In the genomic region with DNA sequence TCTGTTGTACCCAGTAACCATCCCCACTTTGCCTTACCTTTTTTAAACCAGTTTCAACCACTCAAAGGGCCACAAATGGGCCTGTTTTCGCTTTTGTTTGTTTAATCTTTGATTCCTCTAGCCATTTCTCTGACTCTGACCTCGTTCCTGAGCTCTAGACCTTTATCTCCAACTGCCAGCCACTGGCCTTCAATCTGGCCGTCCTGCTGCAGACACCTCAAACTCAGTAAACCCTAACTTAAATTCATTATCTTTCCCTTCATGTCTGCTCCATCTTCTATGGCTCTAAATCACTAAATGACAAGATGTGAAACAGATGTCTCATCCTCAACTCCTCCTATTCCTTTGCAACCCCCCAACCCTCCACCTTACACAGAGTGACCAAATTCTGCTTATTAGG, we compare ENCODE assay signal across 2 cellular contexts.
TF ChIP-seq lines count a peak whose summit lies in the region.

No MANE protein-coding gene starts in this region.

TF ChIP-seq in K562, 482 proteins besides CTCF, POLR2A, EP300 and RAD21 (continues in another document):
- TF ChIP-seq TCF3 (CRISPR knock-in tag; IDR thresholded peaks at IDR 0.05) (peak; percentile 86), ZNF175 (CRISPR knock-in tag; IDR thresholded peaks at IDR 0.05; ENCODE audit: low read depth) (0 out of 2 replicates have a peak, but pooled peaks have one; percentile 22), ZMIZ1 (IDR thresholded peaks at IDR 0.05; ENCODE audit: low read depth in 2 of 2, low read length in 2 of 2) (0 out of 4 replicates have a peak, but pooled peaks of 1 of the 2 experiments have one; percentile 35), TEAD4 (IDR thresholded peaks at IDR 0.05; ENCODE audit: low read length) (peak; percentile 85), TEAD4 (CRISPR knock-in tag; IDR thresholded peaks at IDR 0.05; ENCODE audit: borderline replicate concordance) (no peak), STAG1 (CRISPR knock-in tag; IDR thresholded peaks at IDR 0.05; ENCODE audit: borderline replicate concordance) (no peak), KDM1A (IDR thresholded peaks at IDR 0.05) (peak; percentile 96), RBM22 (IDR thresholded peaks at IDR 0.05; ENCODE audit: low read depth, low read length, poor library complexity, severe bottlenecking) (no peak), HDAC2 (IDR thresholded peaks at IDR 0.05) (peak; percentile 87), JUNB (CRISPR knock-in tag; conservative IDR thresholded peaks at IDR 0.05) (no peak), MAFG (tag; conservative IDR thresholded peaks at IDR 0.05) (peak; percentile 88), ZEB2 (IDR thresholded peaks at IDR 0.05) (peak; percentile 67; the same call in 1 of the 2 replicates), NCOA1 (IDR thresholded peaks at IDR 0.05; ENCODE audit: low read depth) (peak; percentile 41; the same call in 1 of the 2 replicates), MTA2 (IDR thresholded peaks at IDR 0.05; ENCODE audit: low read depth) (peak; percentile 82), ZNF766 (CRISPR knock-in tag; conservative IDR thresholded peaks at IDR 0.05) (peak; percentile 82), ADNP (tag; IDR thresholded peaks at IDR 0.05) (no peak), CTBP1 (IDR thresholded peaks at IDR 0.05; ENCODE audit: borderline replicate concordance) (peak; percentile 91), PHB (CRISPR knock-in tag; IDR thresholded peaks at IDR 0.05) (no peak), FOXP4 (CRISPR knock-in tag; IDR thresholded peaks at IDR 0.05; ENCODE audit: borderline replicate concordance) (no peak), CBFA2T3 (IDR thresholded peaks at IDR 0.05) (peak; percentile 92)
- TF ChIP-seq, protein P1, sequence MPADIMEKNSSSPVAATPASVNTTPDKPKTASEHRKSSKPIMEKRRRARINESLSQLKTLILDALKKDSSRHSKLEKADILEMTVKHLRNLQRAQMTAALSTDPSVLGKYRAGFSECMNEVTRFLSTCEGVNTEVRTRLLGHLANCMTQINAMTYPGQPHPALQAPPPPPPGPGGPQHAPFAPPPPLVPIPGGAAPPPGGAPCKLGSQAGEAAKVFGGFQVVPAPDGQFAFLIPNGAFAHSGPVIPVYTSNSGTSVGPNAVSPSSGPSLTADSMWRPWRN (IDR thresholded peaks at IDR 0.05; ENCODE audit: low read depth), result 0 out of 2 replicates have a peak, but pooled peaks have one; percentile 52
- TF ChIP-seq, protein P2, sequence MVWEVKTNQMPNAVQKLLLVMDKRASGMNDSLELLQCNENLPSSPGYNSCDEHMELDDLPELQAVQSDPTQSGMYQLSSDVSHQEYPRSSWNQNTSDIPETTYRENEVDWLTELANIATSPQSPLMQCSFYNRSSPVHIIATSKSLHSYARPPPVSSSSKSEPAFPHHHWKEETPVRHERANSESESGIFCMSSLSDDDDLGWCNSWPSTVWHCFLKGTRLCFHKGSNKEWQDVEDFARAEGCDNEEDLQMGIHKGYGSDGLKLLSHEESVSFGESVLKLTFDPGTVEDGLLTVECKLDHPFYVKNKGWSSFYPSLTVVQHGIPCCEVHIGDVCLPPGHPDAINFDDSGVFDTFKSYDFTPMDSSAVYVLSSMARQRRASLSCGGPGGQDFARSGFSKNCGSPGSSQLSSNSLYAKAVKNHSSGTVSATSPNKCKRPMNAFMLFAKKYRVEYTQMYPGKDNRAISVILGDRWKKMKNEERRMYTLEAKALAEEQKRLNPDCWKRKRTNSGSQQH (CRISPR knock-in tag; IDR thresholded peaks at IDR 0.05), result 0 out of 2 replicates have a peak, but pooled peaks have one; percentile 40

TF ChIP-seq in liver, 16 proteins besides CTCF, POLR2A, EP300 and RAD21:
- TF ChIP-seq RXRA (IDR thresholded peaks at IDR 0.05) (peak in 1 of 2 donors; percentile 10), HNF4A (conservative IDR thresholded peaks at IDR 0.05) (peak; percentile 44 to 51), JUND (IDR thresholded peaks at IDR 0.05) (no peak), SP1 (IDR thresholded peaks at IDR 0.05) (peak; percentile 34)
- TF ChIP-seq, protein P3, sequence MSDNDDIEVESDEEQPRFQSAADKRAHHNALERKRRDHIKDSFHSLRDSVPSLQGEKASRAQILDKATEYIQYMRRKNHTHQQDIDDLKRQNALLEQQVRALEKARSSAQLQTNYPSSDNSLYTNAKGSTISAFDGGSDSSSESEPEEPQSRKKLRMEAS (IDR thresholded peaks at IDR 0.05), result no peak
